18 cellular contexts compared by ENCODE assay signal in genomic region chr2:208179028-208179609, GRCh38. TPM values are rescaled to one million over a fixed set of nuclear protein-coding genes. Genes with fewer than 3 reads are reported as not detected.
DNase-seq lines count a peak whose midpoint lies in the region; ATAC-seq and TF ChIP-seq lines count a peak whose summit lies in the region.
"Had no signal": no experiment of that assay in that cellular context is flagged by ENCODE, and none has a peak within 500 bp of the region (broad histone marks: within the 10 kb centered on the region; RNA-seq: fewer than 3 reads in every experiment).

No MANE protein-coding gene starts in this region.

- H2AFZ ChIP-seq in GM23338: no peak overlapping the region; the same call in 1 of the 2 replicates

- no peaks in the 10 kb centered on the region for H3K36me3 ChIP-seq in GM23338 (ENCODE audit: insufficient read depth)
- no peaks in the 10 kb centered on the region for H3K36me3 ChIP-seq in lung (ENCODE audit: control insufficient read depth in 2 of 2, insufficient read depth in 2 of 2, low read length in 2 of 2)
- no peaks in the 10 kb centered on the region for H3K36me3 ChIP-seq in tibial artery
- H3K36me3 ChIP-seq: heart left ventricle, prostate gland had no signal

- ATAC-seq in GM23338: peak; percentile 33
- no peak for ATAC-seq in lung (ENCODE audit: insufficient read depth, low FRiP score)
- ATAC-seq in HG03521 (IDR thresholded peaks at IDR 0.05; ENCODE audit: unreplicated experiment): no peak
- ATAC-seq: heart left ventricle, Panc1 had no signal

- H3K79me2 ChIP-seq in GM23338 (replicated peaks; ENCODE audit: insufficient read depth): no peaks in the 10 kb centered on the region

- H3K27me3 ChIP-seq in GM23338 (ENCODE audit: insufficient read depth): no peaks in the 10 kb centered on the region
- no peaks in the 10 kb centered on the region for H3K27me3 ChIP-seq in lung (ENCODE audit: control insufficient read depth, insufficient read depth)
- H3K27me3 ChIP-seq in tibial artery: no peaks in the 10 kb centered on the region

- peaks cover 10% of the 10 kb centered on the region; the same call in 1 of the 2 replicates for H3K4me1 ChIP-seq in GM23338 (ENCODE audit: insufficient read depth)
- H3K4me1 ChIP-seq in lung (ENCODE audit: control insufficient read depth in 2 of 2, insufficient read depth in 2 of 2, low read length in 2 of 2): peaks cover 0 to 1% of the 10 kb centered on the region in 2 donors
- no peaks in the 10 kb centered on the region for H3K4me1 ChIP-seq in tibial artery
- H3K4me1 ChIP-seq: prostate gland had no signal

- H3K27ac ChIP-seq in GM23338 (ENCODE audit: low read depth) (no peak overlapping the region), lung (ENCODE audit: low read depth in 1 of 2, low read length in 1 of 2) (no peak overlapping the region), tibial artery (no peak overlapping the region)
- H3K27ac ChIP-seq: heart left ventricle, prostate gland, VCaP had no signal

- DNase-seq in GM23338 (ENCODE audit: low spot score) (peak; percentile 44), SW480 (ENCODE audit: low spot score) (peak; percentile 72), lung (ENCODE audit: low spot score) (peak; percentile 68), tibial artery (no peak)
- no peak for DNase-seq in activated T-helper 1 cell treated with anti-CD3 and anti-CD28 coated beads, Interleukin-12 subunit alpha, Interleukin-12 subunit beta, Interleukin-2, Interleukin-4 antibody, amounts not matched to agents 30 ng/mL and 10 ng/mL and 1 ng/mL, durations not matched to agents 14 hours and 24 hours and 36 hours (ENCODE audit: low spot score)
- DNase-seq: activated CD8-positive, alpha-beta memory T cell treated with anti-CD3 and anti-CD28 coated beads for 24 hours; anterior cingulate cortex; cortex of kidney; H9; heart left ventricle; NCI-H1694; NCI-H526 had no signal

- H3F3A ChIP-seq in GM23338 (replicated peaks; ENCODE audit: low read depth): 0 out of 2 replicates have a peak, but pooled peaks cover 3% of the 10 kb centered on the region

- peaks cover 18% of the 10 kb centered on the region for H3K4me1 Mint-ChIP-seq in GM23338
- H3K4me1 Mint-ChIP-seq in activated T-helper 1 cell treated with anti-CD3 and anti-CD28 coated beads, Interleukin-12 subunit alpha, Interleukin-12 subunit beta, Interleukin-2, Interleukin-4 antibody, amounts not matched to agents 30 ng/mL and 10 ng/mL and 1 ng/mL, durations not matched to agents 14 hours and 24 hours and 36 hours (ENCODE audit: low read depth): peaks cover 6% of the 10 kb centered on the region

- TF ChIP-seq CTCF in GM23338 (conservative IDR thresholded peaks at IDR 0.05; ENCODE audit: low read depth in 2 of 2): peak in 1 of 2 experiments; percentile 34; a peak in 2 of 4 replicates
- TF ChIP-seq CTCF in lung (IDR thresholded peaks at IDR 0.05; ENCODE audit: control extremely low read depth, extremely low read depth): no peak
- TF ChIP-seq CTCF in tibial artery (IDR thresholded peaks at IDR 0.05): no peak

- H3K4me2 ChIP-seq in GM23338: no peak overlapping the region

- no peaks in the 10 kb centered on the region for H3K9me3 Mint-ChIP-seq in GM23338
- no peaks in the 10 kb centered on the region for H3K9me3 Mint-ChIP-seq in activated T-helper 1 cell treated with anti-CD3 and anti-CD28 coated beads, Interleukin-12 subunit alpha, Interleukin-12 subunit beta, Interleukin-2, Interleukin-4 antibody, amounts not matched to agents 30 ng/mL and 10 ng/mL and 1 ng/mL, durations not matched to agents 14 hours and 24 hours and 36 hours
- H3K9me3 Mint-ChIP-seq: H9 had no signal

- H3K4me3 Mint-ChIP-seq in GM23338: no peak overlapping the region
- no peak overlapping the region for H3K4me3 Mint-ChIP-seq in activated T-helper 1 cell treated with anti-CD3 and anti-CD28 coated beads, Interleukin-12 subunit alpha, Interleukin-12 subunit beta, Interleukin-2, Interleukin-4 antibody, amounts not matched to agents 30 ng/mL and 10 ng/mL and 1 ng/mL, durations not matched to agents 14 hours and 24 hours and 36 hours
- H3K4me3 Mint-ChIP-seq: H9 had no signal

- H3K27ac Mint-ChIP-seq in GM23338: no peak overlapping the region
- no peak overlapping the region for H3K27ac Mint-ChIP-seq in activated T-helper 1 cell treated with anti-CD3 and anti-CD28 coated beads, Interleukin-12 subunit alpha, Interleukin-12 subunit beta, Interleukin-2, Interleukin-4 antibody, amounts not matched to agents 30 ng/mL and 10 ng/mL and 1 ng/mL, durations not matched to agents 14 hours and 24 hours and 36 hours
- H3K27ac Mint-ChIP-seq: H9 had no signal

- 40 to 43% methylated on average over 4 of the region's 4 CpGs for WGBS in lung, 2 donors

- intact Hi-C loops in tibial artery (cut with DNase I; ENCODE audit: low total_unique reads): loop anchor here (10.0 kb wide), 1 partner anchor 76 kb away; the partner anchor contains the start of gene IDH1
- intact Hi-C loops in activated T-helper 1 cell treated with anti-CD3 and anti-CD28 coated beads, Interleukin-12 subunit alpha, Interleukin-12 subunit beta, Interleukin-2, Interleukin-4 antibody, amounts not matched to agents 30 ng/mL and 10 ng/mL and 1 ng/mL, durations not matched to agents 14 hours and 24 hours and 36 hours (cut with micrococcal nuclease): loop anchor here (5.0 kb wide), 1 partner anchor 88 kb away; the partner anchor contains the start of gene PIKFYVE

- no peaks in the 10 kb centered on the region for H3K9me3 ChIP-seq in lung (ENCODE audit: control insufficient read depth in 2 of 2, insufficient read depth in 1 of 2, low read length in 1 of 2)
- H3K9me3 ChIP-seq in tibial artery: no peaks in the 10 kb centered on the region
- H3K9me3 ChIP-seq: heart left ventricle, prostate gland had no signal

- H3K4me3 ChIP-seq in GM23338: no peak overlapping the region
- no peak overlapping the region for H3K4me3 ChIP-seq in lung
- H3K4me3 ChIP-seq in tibial artery: no peak overlapping the region
- H3K4me3 ChIP-seq: heart left ventricle, prostate gland had no signal

- H3K9me2 ChIP-seq in GM23338 (ENCODE audit: insufficient read depth): no peaks in the 10 kb centered on the region

- H3K36me3 Mint-ChIP-seq in GM23338 (ENCODE audit: low read depth): no peaks in the 10 kb centered on the region
- no peaks in the 10 kb centered on the region for H3K36me3 Mint-ChIP-seq in activated T-helper 1 cell treated with anti-CD3 and anti-CD28 coated beads, Interleukin-12 subunit alpha, Interleukin-12 subunit beta, Interleukin-2, Interleukin-4 antibody, amounts not matched to agents 30 ng/mL and 10 ng/mL and 1 ng/mL, durations not matched to agents 14 hours and 24 hours and 36 hours (ENCODE audit: low read depth)

- peaks cover 5% of the 10 kb centered on the region for H3K27me3 Mint-ChIP-seq in GM23338 (ENCODE audit: insufficient read depth, low read depth, poor library complexity)
- peaks cover 20% of the 10 kb centered on the region for H3K27me3 Mint-ChIP-seq in activated T-helper 1 cell treated with anti-CD3 and anti-CD28 coated beads, Interleukin-12 subunit alpha, Interleukin-12 subunit beta, Interleukin-2, Interleukin-4 antibody, amounts not matched to agents 30 ng/mL and 10 ng/mL and 1 ng/mL, durations not matched to agents 14 hours and 24 hours and 36 hours (ENCODE audit: insufficient read depth)

- H4K20me1 ChIP-seq in GM23338 (replicated peaks; ENCODE audit: insufficient read depth): no peaks in the 10 kb centered on the region

TF ChIP-seq in GM23338, 12 proteins besides CTCF, POLR2A, EP300 and RAD21 (continues in another document):
- no peak for TF ChIP-seq CREB1 (CRISPR knock-in tag; IDR thresholded peaks at IDR 0.05; ENCODE audit: low read depth)
- no peak for TF ChIP-seq EZH2phosphoT487 (IDR thresholded peaks at IDR 0.05; ENCODE audit: unreplicated experiment)

RNA-seq across cellular contexts. Expression of gene C2orf80, which starts 10.7 kb away (rescaled TPM):
- 3.1 TPM in 1 of 2 replicates, not detected in the other for total RNA-seq in GM23338 (2014; rRNA removed; shearing (Covaris generic))
- 0.64 and 0.92 TPM in 2 replicates for polyA plus RNA-seq in GM23338 (2016; fragmentation: Nextera tagmentation; extraction: Ambion mirVana)
- total RNA-seq in lung: under 1 TPM in 1 of 2 donors, not detected in 1; 0.25 TPM
- polyA plus RNA-seq in lung: under 1 TPM in 1 of 2 donors, not detected in 1; 0.18 TPM
- total RNA-seq in activated T-helper 1 cell treated with anti-CD3 and anti-CD28 coated beads, Interleukin-12 subunit alpha, Interleukin-12 subunit beta, Interleukin-2, Interleukin-4 antibody, amounts not matched to agents 30 ng/mL and 10 ng/mL and 1 ng/mL, durations not matched to agents 14 hours and 24 hours and 36 hours: not detected in 2 replicates
- total RNA-seq: epithelial cell of proximal tubule, H9, heart left ventricle, myocyte, prostate gland had no signal
- polyA plus RNA-seq: heart left ventricle had no signal

RNA-seq across cellular contexts. Expression of gene CRYGA, which starts 15.7 kb away (rescaled TPM):
- not detected in 2 replicates for total RNA-seq in GM23338 (2014; rRNA removed; shearing (Covaris generic))
- polyA plus RNA-seq in GM23338 (2016; fragmentation: Nextera tagmentation; extraction: Ambion mirVana) (not detected in 2 replicates), lung (not detected)
- not detected for total RNA-seq in lung
- not detected in 2 replicates for total RNA-seq in activated T-helper 1 cell treated with anti-CD3 and anti-CD28 coated beads, Interleukin-12 subunit alpha, Interleukin-12 subunit beta, Interleukin-2, Interleukin-4 antibody, amounts not matched to agents 30 ng/mL and 10 ng/mL and 1 ng/mL, durations not matched to agents 14 hours and 24 hours and 36 hours
- total RNA-seq: epithelial cell of proximal tubule, H9, heart left ventricle, myocyte, prostate gland had no signal
- polyA plus RNA-seq: heart left ventricle had no signal

RNA-seq across cellular contexts. Expression of gene CRYGB, which starts 33.2 kb away (rescaled TPM):
- 1.9 TPM in 1 of 2 replicates, not detected in the other for total RNA-seq in GM23338 (2014; rRNA removed; shearing (Covaris generic))
- polyA plus RNA-seq in GM23338 (2016; fragmentation: Nextera tagmentation; extraction: Ambion mirVana): 0.49 and 0.92 TPM in 2 replicates
- total RNA-seq in lung: not detected
- polyA plus RNA-seq in lung: not detected
- not detected in 2 replicates for total RNA-seq in activated T-helper 1 cell treated with anti-CD3 and anti-CD28 coated beads, Interleukin-12 subunit alpha, Interleukin-12 subunit beta, Interleukin-2, Interleukin-4 antibody, amounts not matched to agents 30 ng/mL and 10 ng/mL and 1 ng/mL, durations not matched to agents 14 hours and 24 hours and 36 hours
- total RNA-seq: epithelial cell of proximal tubule, H9, heart left ventricle, myocyte, prostate gland had no signal
- polyA plus RNA-seq: heart left ventricle had no signal

RNA-seq across cellular contexts. Expression of gene CRYGC, which starts 49.5 kb away (rescaled TPM):
- total RNA-seq in GM23338 (2014; rRNA removed; shearing (Covaris generic)): not detected in 2 replicates
- polyA plus RNA-seq in GM23338 (2016; fragmentation: Nextera tagmentation; extraction: Ambion mirVana) (not detected in 2 replicates), lung (not detected)
- not detected for total RNA-seq in lung
- total RNA-seq in activated T-helper 1 cell treated with anti-CD3 and anti-CD28 coated beads, Interleukin-12 subunit alpha, Interleukin-12 subunit beta, Interleukin-2, Interleukin-4 antibody, amounts not matched to agents 30 ng/mL and 10 ng/mL and 1 ng/mL, durations not matched to agents 14 hours and 24 hours and 36 hours: not detected in 2 replicates
- total RNA-seq: epithelial cell of proximal tubule, H9, heart left ventricle, myocyte had no signal
- polyA plus RNA-seq: heart left ventricle had no signal

RNA-seq across cellular contexts. Expression of gene CRYGD, which starts 54.8 kb away (rescaled TPM):
- total RNA-seq in GM23338 (2014; rRNA removed; shearing (Covaris generic)): 3.0 and 3.4 TPM in 2 replicates
- 22.6 and 23.9 TPM in 2 replicates for polyA plus RNA-seq in GM23338 (2016; fragmentation: Nextera tagmentation; extraction: Ambion mirVana)
- not detected for total RNA-seq in lung
- not detected for polyA plus RNA-seq in lung
- not detected in 2 replicates for total RNA-seq in activated T-helper 1 cell treated with anti-CD3 and anti-CD28 coated beads, Interleukin-12 subunit alpha, Interleukin-12 subunit beta, Interleukin-2, Interleukin-4 antibody, amounts not matched to agents 30 ng/mL and 10 ng/mL and 1 ng/mL, durations not matched to agents 14 hours and 24 hours and 36 hours
- total RNA-seq: epithelial cell of proximal tubule, H9, heart left ventricle, myocyte, prostate gland had no signal
- polyA plus RNA-seq: heart left ventricle had no signal

Comparison
In these comparisons a context has a peak if more than half of its experiments do, and no peak if none do; other contexts are left out.
1. DNase-seq: peak in GM23338 (single experiment), SW480 (single experiment) and lung (single experiment); none in tibial artery (0 of 2) and activated T-helper 1 cell treated with anti-CD3 and anti-CD28 coated beads, Interleukin-12 subunit alpha, Interleukin-12 subunit beta, Interleukin-2, Interleukin-4 antibody, amounts not matched to agents 30 ng/mL and 10 ng/mL and 1 ng/mL, durations not matched to agents 14 hours and 24 hours and 36 hours (single experiment).